27 cellular contexts compared by ENCODE assay signal in genomic region chr3:117246771-117247555, GRCh38.
"Had no signal": no experiment of that assay in that cellular context is flagged by ENCODE, and none has a peak within 500 bp of the region (broad histone marks: within the 10 kb centered on the region; RNA-seq: fewer than 3 reads in every experiment).

No MANE protein-coding gene starts in this region.

- H3K9me3 Mint-ChIP-seq: WTC11 had no signal

- H3K27ac Mint-ChIP-seq: activated CD8-positive, alpha-beta T cell treated with anti-CD3 and anti-CD28 coated beads, Interleukin-2, amount 10 ng/mL, durations not matched to agents 7 days and 5 days; activated naive CD4-positive, alpha-beta T cell treated with anti-CD3 and anti-CD28 coated beads, Interleukin-2, amount 50 U/mL, for 72 hours; activated naive CD8-positive, alpha-beta T cell treated with anti-CD3 and anti-CD28 coated beads, Interleukin-2, amount 50 U/mL, for 24 hours; T-helper 17 cell; WTC11 had no signal

- H3K9me3 ChIP-seq: ascending aorta, body of pancreas, SJSA1 had no signal

- H3K4me3 ChIP-seq: ascending aorta, body of pancreas, SJSA1 had no signal

- H3K4me3 Mint-ChIP-seq: activated CD8-positive, alpha-beta T cell treated with anti-CD3 and anti-CD28 coated beads, Interleukin-2, amount 10 ng/mL, durations not matched to agents 7 days and 5 days; activated naive CD8-positive, alpha-beta T cell treated with anti-CD3 and anti-CD28 coated beads, Interleukin-2, amount 50 U/mL, for 24 hours; central memory CD8-positive, alpha-beta T cell; T-helper 17 cell; WTC11 had no signal

- DNase-seq: activated CD4-positive, alpha-beta T cell treated with anti-CD3 and anti-CD28 coated beads for 48 hours; activated CD4-positive, alpha-beta T cell treated with anti-CD3 and anti-CD28 coated beads, Interleukin-2, amount 50 U/mL, for 4 hours; activated CD4-positive, CD25-positive, alpha-beta regulatory T cell treated with anti-CD3 and anti-CD28 coated beads, Interleukin-2, amount 50 U/mL, for 72 hours; activated CD8-positive, alpha-beta memory T cell treated with anti-CD3 and anti-CD28 coated beads, Interleukin-2, amount 50 U/mL, for 48 hours; activated CD8-positive, alpha-beta T cell treated with anti-CD3 and anti-CD28 coated beads, Interleukin-2, amount 10 ng/mL, durations not matched to agents 7 days and 5 days; activated effector memory CD4-positive, alpha-beta T cell treated with anti-CD3 and anti-CD28 coated beads, Interleukin-2, amount 50 U/mL, for 16 hours; activated naive CD4-positive, alpha-beta T cell treated with Interleukin-2 at 50 U/mL for 16 hours; activated naive CD8-positive, alpha-beta T cell treated with anti-CD3 and anti-CD28 coated beads, Interleukin-2, amount 50 U/mL, for 24 hours; activated T-cell treated with anti-CD3 and anti-CD28 coated beads, Interleukin-2, amount 50 U/mL, for 1 hour; amniotic stem cell; body of pancreas; Kasumi-1; KBM-7; NCI-H1092; NCI-H1417; NCI-H1694; NCI-H2029; NCI-H345; NCI-H510A; SHP77; T-helper 17 cell; T-helper 9 cell had no signal

- H3K27me3 Mint-ChIP-seq: activated naive CD8-positive, alpha-beta T cell treated with anti-CD3 and anti-CD28 coated beads, Interleukin-2, amount 50 U/mL, for 24 hours; central memory CD8-positive, alpha-beta T cell; T-helper 17 cell had no signal

- H3K36me3 ChIP-seq: ascending aorta, SJSA1 had no signal

- H3K4me1 ChIP-seq: ascending aorta, body of pancreas had no signal

- H3K36me3 Mint-ChIP-seq: activated naive CD4-positive, alpha-beta T cell treated with anti-CD3 and anti-CD28 coated beads, Interleukin-2, amount 50 U/mL, for 72 hours; WTC11 had no signal

- ATAC-seq: activated CD8-positive, alpha-beta T cell treated with anti-CD3 and anti-CD28 coated beads, Interleukin-2, amount 10 ng/mL, durations not matched to agents 7 days and 5 days; activated naive CD4-positive, alpha-beta T cell treated with anti-CD3 and anti-CD28 coated beads, Interleukin-2, amount 50 U/mL, for 72 hours; activated naive CD8-positive, alpha-beta T cell treated with anti-CD3 and anti-CD28 coated beads, Interleukin-2, amount 50 U/mL, for 24 hours; body of pancreas; T-helper 17 cell had no signal

- H3K27ac ChIP-seq: ascending aorta, body of pancreas, SJSA1 had no signal

- H3K27me3 ChIP-seq: ascending aorta, body of pancreas, SJSA1 had no signal

- H3K4me1 Mint-ChIP-seq: activated naive CD8-positive, alpha-beta T cell treated with anti-CD3 and anti-CD28 coated beads, Interleukin-2, amount 50 U/mL, for 24 hours; central memory CD8-positive, alpha-beta T cell; T-helper 17 cell had no signal
